Comparison of ENCODE assay signal across 8 cellular contexts in genomic region chr6:128520436-128521301, GRCh38. TPM values are rescaled to one million over a fixed set of nuclear protein-coding genes. Genes with fewer than 3 reads are reported as not detected.
A peak's percentile ranks its signal among the peaks of the same experiment; 100 is the strongest.
DNase-seq lines count a peak whose midpoint lies in the region; ATAC-seq and TF ChIP-seq lines count a peak whose summit lies in the region.

TSS of gene PTPRK (minus strand) at chr6:128520599. CDS start at chr6:128520358, 241 bp downstream.

- H3K4me1 ChIP-seq in left ventricle myocardium inferior (peaks cover 62% of the 10 kb centered on the region), upper lobe of left lung (peaks cover 21 to 35% (median 29%) of the 10 kb centered on the region in 4 donors)

- no peaks in the 10 kb centered on the region for H3K27me3 Mint-ChIP-seq in progenitor cell of endocrine pancreas

- no peaks in the 10 kb centered on the region for H3K36me3 Mint-ChIP-seq in progenitor cell of endocrine pancreas (ENCODE audit: insufficient read depth)

- H3K27ac Mint-ChIP-seq in progenitor cell of endocrine pancreas, result peak within 1 kb of the TSS; percentile 100

- H3K9me3 ChIP-seq in left ventricle myocardium inferior (replicated peaks) (no peaks in the 10 kb centered on the region), upper lobe of left lung (no peaks in the 10 kb centered on the region)

- peak within 1 kb of the TSS; percentile 95 for H3K4me3 Mint-ChIP-seq in progenitor cell of endocrine pancreas (ENCODE audit: low read depth)

- DNase-seq in EL (peak; percentile 93), KBM-7 (peak; percentile 91), T follicular helper cell (ENCODE audit: low read depth) (peak; percentile 78), amygdala (lab: John Stamatoyannopoulos, UW) (peak; percentile 64 to 95 (median 85)), left ventricle myocardium inferior (peak; percentile 95), progenitor cell of endocrine pancreas (ENCODE audit: low spot score, unreplicated experiment) (peak; percentile 92), upper lobe of left lung (peak; percentile 91 to 99)

- TF ChIP-seq CTCF in left ventricle myocardium inferior (IDR thresholded peaks at IDR 0.05; ENCODE audit: borderline replicate concordance) (peak; percentile 85), progenitor cell of endocrine pancreas (IDR thresholded peaks at IDR 0.05; ENCODE audit: unreplicated experiment) (peak; percentile 61), upper lobe of left lung (IDR thresholded peaks at IDR 0.05) (peak; percentile 69 to 94 (median 89))

- intact Hi-C loops in left ventricle myocardium inferior (cut with micrococcal nuclease), result no loop called here

- peaks cover 30% of the 10 kb centered on the region for H3K4me1 Mint-ChIP-seq in progenitor cell of endocrine pancreas (ENCODE audit: low read depth)

- in situ Hi-C loops in KBM-7 (cut with MboI; ENCODE audit: low pct_unique_long_range_greater_than_20kb, low sequenced_read_pairs), result no loop called here

- no peaks in the 10 kb centered on the region for H3K36me3 ChIP-seq in left ventricle myocardium inferior
- no peaks in the 10 kb centered on the region for H3K36me3 ChIP-seq in upper lobe of left lung

- WGBS in upper lobe of left lung, 2 donors, result 1 to 2% methylated on average over 19 to 28 of the region's 85 CpGs

- no peaks in the 10 kb centered on the region for H3K27me3 ChIP-seq in left ventricle myocardium inferior (ENCODE audit: low read depth)
- H3K27me3 ChIP-seq in upper lobe of left lung, result peaks cover 0 to 3% (median 0%) of the 10 kb centered on the region in 4 donors

- no peak for TF ChIP-seq EP300 in upper lobe of left lung (IDR thresholded peaks at IDR 0.05)

- ATAC-seq in GM21717 (IDR thresholded peaks at IDR 0.05; ENCODE audit: unreplicated experiment) (peak; percentile 87), upper lobe of left lung (ENCODE audit: low FRiP score in 2 of 2) (peak; percentile 95 to 97)

- peak in 3 of 4 donors; percentile 88 to 99 (median 95) for TF ChIP-seq POLR2A in upper lobe of left lung (IDR thresholded peaks at IDR 0.05)

- H3K9me3 Mint-ChIP-seq in progenitor cell of endocrine pancreas (ENCODE audit: low read depth), result no peaks in the 10 kb centered on the region

- peak within 1 kb of the TSS; percentile 97 for H3K27ac ChIP-seq in left ventricle myocardium inferior (replicated peaks)
- H3K27ac ChIP-seq in upper lobe of left lung, result peak within 1 kb of the TSS; percentile 87 to 97 (median 95)

- H3K4me3 ChIP-seq in left ventricle myocardium inferior (peak within 1 kb of the TSS; percentile 95), upper lobe of left lung (peak within 1 kb of the TSS; percentile 76 to 79 (median 79))

RNA-seq across cellular contexts. Expression of gene PTPRK, which starts in this region (rescaled TPM):
- total RNA-seq in left ventricle myocardium inferior (18.4 TPM), progenitor cell of endocrine pancreas (86.2 and 93.7 TPM in 2 replicates), upper lobe of left lung (10 to 100 TPM; 42.7 to 97.4 (median 65.2) TPM)

Comparison
In these comparisons a context has a peak if more than half of its experiments do, and no peak if none do; other contexts are left out.
1. Peak in every context shown above with its lines: DNase-seq, ATAC-seq, H3K4me3 ChIP-seq and H3K27ac ChIP-seq.